ENCODE assay signal across 1 cellular context in genomic region chr18:61803393-61803792, GRCh38.
TF ChIP-seq lines count a peak whose summit lies in the region.

No MANE protein-coding gene starts in this region.

TF ChIP-seq in WTC11, 78 proteins besides CTCF, POLR2A, EP300 and RAD21 (continued from another document):
- no peak for TF ChIP-seq E2F4 (CRISPR knock-in tag; IDR thresholded peaks at IDR 0.05; ENCODE audit: borderline replicate concordance, low read depth)
TF ChIP-seq in WTC11: peak in this region for 0.
